1 cellular context compared by ENCODE assay signal in genomic region chr2:97645700-97646629, GRCh38.
A peak's percentile ranks its signal among the peaks of the same experiment; 100 is the strongest.
TF ChIP-seq lines count a peak whose summit lies in the region.

TSS of gene COX5B (plus strand) at chr2:97646062. CDS start at chr2:97646087, 25 bp downstream.

TF ChIP-seq in HepG2, 621 proteins besides CTCF, POLR2A, EP300 and RAD21 (continued from another document and continues in another):
- TF ChIP-seq ZNF337 (CRISPR knock-in tag; IDR thresholded peaks at IDR 0.05; ENCODE audit: borderline replicate concordance, low read depth), result peak; percentile 72
- TF ChIP-seq TFDP2 (CRISPR knock-in tag; IDR thresholded peaks at IDR 0.05), result peak; percentile 70
- TF ChIP-seq ARID4A (CRISPR knock-in tag; IDR thresholded peaks at IDR 0.05; ENCODE audit: borderline replicate concordance), result peak; percentile 96
- TF ChIP-seq ZNF432 (CRISPR knock-in tag; IDR thresholded peaks at IDR 0.05; ENCODE audit: borderline replicate concordance), result no peak
- peak; percentile 12; the same call in 1 of the 2 replicates for TF ChIP-seq CEBPB (IDR thresholded peaks at IDR 0.05; ENCODE audit: borderline replicate concordance, low read depth, low read length)
- TF ChIP-seq HMGA1 (CRISPR knock-in tag; conservative IDR thresholded peaks at IDR 0.05), result no peak
- TF ChIP-seq ZMYM2 (CRISPR knock-in tag; IDR thresholded peaks at IDR 0.05), result 0 out of 2 replicates have a peak, but pooled peaks have one; percentile 41
- TF ChIP-seq MLLT10 (CRISPR knock-in tag; IDR thresholded peaks at IDR 0.05), result peak; percentile 88
- peak; percentile 67; the same call in 1 of the 2 replicates for TF ChIP-seq ZNF510 (CRISPR knock-in tag; IDR thresholded peaks at IDR 0.05; ENCODE audit: low read depth)
- no peak for TF ChIP-seq SKIL (CRISPR knock-in tag; IDR thresholded peaks at IDR 0.05; ENCODE audit: borderline replicate concordance)
- no peak for TF ChIP-seq CCAR2 (optimal IDR thresholded peaks at IDR 0.05; ENCODE audit: low read depth, low read length)
- no peak for TF ChIP-seq ATF7 (IDR thresholded peaks at IDR 0.05)
- TF ChIP-seq ATF7 (CRISPR knock-in tag; IDR thresholded peaks at IDR 0.05), result no peak
- TF ChIP-seq ZNF317 (CRISPR knock-in tag; IDR thresholded peaks at IDR 0.05), result peak; percentile 12
- peak; percentile 91 for TF ChIP-seq ELF3 (CRISPR knock-in tag; IDR thresholded peaks at IDR 0.05)
- TF ChIP-seq ZNF558 (CRISPR knock-in tag; IDR thresholded peaks at IDR 0.05; ENCODE audit: borderline replicate concordance), result peak; percentile 76; the same call in 1 of the 2 replicates
- TF ChIP-seq ZGPAT (CRISPR knock-in tag; IDR thresholded peaks at IDR 0.05), result peak; percentile 79
- no peak for TF ChIP-seq CCDC6 (CRISPR knock-in tag; IDR thresholded peaks at IDR 0.05)
- no peak for TF ChIP-seq SSRP1 (CRISPR knock-in tag; IDR thresholded peaks at IDR 0.05)
- TF ChIP-seq E2F1 (CRISPR knock-in tag; IDR thresholded peaks at IDR 0.05), result peak; percentile 76; the same call in 1 of the 2 replicates
- peak; percentile 90 for TF ChIP-seq ZNF687 (CRISPR knock-in tag; IDR thresholded peaks at IDR 0.05)
- TF ChIP-seq ZNF407 (CRISPR knock-in tag; IDR thresholded peaks at IDR 0.05; ENCODE audit: not compliant biosample characterization), result peak; percentile 95
- peak; percentile 76; the same call in 1 of the 2 replicates for TF ChIP-seq ZNF576 (CRISPR knock-in tag; IDR thresholded peaks at IDR 0.05)
- peak; percentile 86 for TF ChIP-seq GABPA (IDR thresholded peaks at IDR 0.05; ENCODE audit: low read depth, low read length)
- peak; percentile 95 for TF ChIP-seq GABPA (CRISPR knock-in tag; IDR thresholded peaks at IDR 0.05; ENCODE audit: low read depth)
